Comparison of ENCODE assay signal across 1 cellular context in genomic region chr17:79192503-79193500, GRCh38.
TF ChIP-seq lines count a peak whose summit lies in the region.

No MANE protein-coding gene starts in this region.

TF ChIP-seq in GM12878, 131 proteins besides CTCF, POLR2A, EP300 and RAD21 (continued from another document):
- TF ChIP-seq ZNF687 (IDR thresholded peaks at IDR 0.05) (no peak), TCF7 (IDR thresholded peaks at IDR 0.05; ENCODE audit: borderline replicate concordance) (no peak), GATAD2B (conservative IDR thresholded peaks at IDR 0.05; ENCODE audit: low read depth) (no peak), TARDBP (IDR thresholded peaks at IDR 0.05; ENCODE audit: borderline replicate concordance) (no peak)
